Comparison of ENCODE assay signal across 2 cellular contexts in genomic region chr18:7596133-7596532, GRCh38.
TF ChIP-seq lines count a peak whose summit lies in the region.

No MANE protein-coding gene starts in this region.

TF ChIP-seq in H1, 55 proteins besides CTCF, POLR2A, EP300 and RAD21:
- no peak for TF ChIP-seq MAFK (IDR thresholded peaks at IDR 0.05; ENCODE audit: low read depth, low read length)
- TF ChIP-seq TBP (IDR thresholded peaks at IDR 0.05; ENCODE audit: low read depth, low read length): no peak
- TF ChIP-seq CTBP2 (IDR thresholded peaks at IDR 0.05; ENCODE audit: borderline replicate concordance, insufficient read depth, insufficient read length, low read length): no peak
- TF ChIP-seq CBX5 (IDR thresholded peaks at IDR 0.05; ENCODE audit: low read depth, low read length): no peak
- no peak for TF ChIP-seq PHF8 (conservative IDR thresholded peaks at IDR 0.05; ENCODE audit: low read depth, low read length)
- TF ChIP-seq TAF7 (optimal IDR thresholded peaks at IDR 0.05; ENCODE audit: borderline replicate concordance, low read depth, low read length): no peak
- no peak for TF ChIP-seq JUN (IDR thresholded peaks at IDR 0.05; ENCODE audit: low read depth, low read length)
- TF ChIP-seq SUZ12 (IDR thresholded peaks at IDR 0.05; ENCODE audit: low read length): no peak
- TF ChIP-seq TEAD4 (IDR thresholded peaks at IDR 0.05; ENCODE audit: low read depth, low read length): no peak
- no peak for TF ChIP-seq EZH2 (IDR thresholded peaks at IDR 0.05; ENCODE audit: low read depth, low read length, severe bottlenecking)
- TF ChIP-seq CEBPB (IDR thresholded peaks at IDR 0.05; ENCODE audit: low read depth, low read length): no peak
- no peak for TF ChIP-seq CREB1 (IDR thresholded peaks at IDR 0.05)
- no peak for TF ChIP-seq SAP30 (IDR thresholded peaks at IDR 0.05; ENCODE audit: insufficient read depth, insufficient replicate concordance, low read length)

TF ChIP-seq in HepG2, 621 proteins besides CTCF, POLR2A, EP300 and RAD21:
- TF ChIP-seq CEBPB (IDR thresholded peaks at IDR 0.05; ENCODE audit: borderline replicate concordance, low read depth, low read length) (0 out of 2 replicates have a peak, but pooled peaks have one; percentile 29), ELF3 (CRISPR knock-in tag; IDR thresholded peaks at IDR 0.05) (no peak)
